8 cellular contexts compared by ENCODE assay signal in genomic region chr19:48746738-48747575, GRCh38. TPM values are rescaled to one million over a fixed set of nuclear protein-coding genes. Genes with fewer than 3 reads are reported as not detected.
DNase-seq lines count a peak whose midpoint lies in the region; ATAC-seq, FAIRE-seq and TF ChIP-seq lines count a peak whose summit lies in the region.

Gene IZUMO1 (minus strand): TSS chr19:48746909. CDS start chr19:48745859, 1,050 bp downstream.

- TF ChIP-seq POLR2A in GM12892 (IDR thresholded peaks at IDR 0.05; ENCODE audit: low read depth, low read length): no peak

- intact Hi-C loops in Panc1 (cut with micrococcal nuclease; ENCODE audit: unreplicated experiment) (no loop called here), heart right ventricle (cut with DNase I) (no loop called here)

- H3K4me3 Mint-ChIP-seq in osteocyte (ENCODE audit: unreplicated experiment): peak within 1 kb of the TSS; percentile 69

- H3K4me1 ChIP-seq in Panc1 (ENCODE audit: control insufficient read depth, insufficient read depth, low read length) (no peaks in the 10 kb centered on the region; the same call in 1 of the 2 replicates), heart right ventricle (peaks cover 0 to 41% (median 21%) of the 10 kb centered on the region in 9 donors)

- DNase-seq in GM12892 (ENCODE audit: insufficient read length) (peak; percentile 70), Panc1 (ENCODE audit: low read depth, low spot score) (peak; percentile 48), amniotic epithelial cell (ENCODE audit: low read depth) (peak; percentile 88), heart right ventricle (peak; percentile 79 to 94), osteocyte (ENCODE audit: extremely low spot score, unreplicated experiment) (peak; percentile 92), MG63 (no peak)

- H3K4me3 ChIP-seq in Panc1 (ENCODE audit: low read depth in 2 of 2, low read length in 2 of 2): peak within 1 kb of the TSS; percentile 50 to 53
- peak within 1 kb of the TSS in 9 of 10 donors; percentile 6 to 55 (median 39) for H3K4me3 ChIP-seq in heart right ventricle
- H3K4me3 ChIP-seq in MG63: no peak within 1 kb of the TSS

- in situ Hi-C loops in Panc1 (cut with HindIII; ENCODE audit: low pct_unique_long_range_greater_than_20kb, low sequenced_read_pairs): no loop called here

- H3K27ac Mint-ChIP-seq in osteocyte (ENCODE audit: unreplicated experiment): peak within 1 kb of the TSS; percentile 69

- H3K36me3 ChIP-seq in Panc1 (ENCODE audit: control insufficient read depth, insufficient read depth, low read length) (peaks cover 1% of the 10 kb centered on the region; the same call in 1 of the 2 replicates), heart right ventricle (peaks cover 0 to 28% (median 0%) of the 10 kb centered on the region in 9 donors), MG63 (no peaks in the 10 kb centered on the region)

- H3K9me3 Mint-ChIP-seq in osteocyte (ENCODE audit: unreplicated experiment): no peaks in the 10 kb centered on the region

- CTCF ChIA-PET in Panc1 (lab: Charles Lee): no interaction called here

- TF ChIP-seq CTCF in Panc1 (IDR thresholded peaks at IDR 0.05): no peak
- TF ChIP-seq CTCF in heart right ventricle (IDR thresholded peaks at IDR 0.05): no peak
- no peak for TF ChIP-seq CTCF in osteocyte (IDR thresholded peaks at IDR 0.05)

- WGBS in heart right ventricle, 2 donors: 5 to 7% methylated on average over 31 of the region's 31 CpGs

- H3K9me3 ChIP-seq in Panc1 (ENCODE audit: control insufficient read depth, insufficient read depth, low read depth, low read length) (no peaks in the 10 kb centered on the region), heart right ventricle (no peaks in the 10 kb centered on the region), MG63 (no peaks in the 10 kb centered on the region)

- H3K27me3 ChIP-seq in Panc1 (ENCODE audit: control insufficient read depth, insufficient read depth, low read length) (no peaks in the 10 kb centered on the region), heart right ventricle (peaks cover 0 to 32% (median 11%) of the 10 kb centered on the region in 7 donors), MG63 (no peaks in the 10 kb centered on the region)

- ATAC-seq in Panc1: peak; percentile 94
- peak; percentile 76 to 90 (median 84) for ATAC-seq in heart right ventricle
- ATAC-seq in GM19351 (IDR thresholded peaks at IDR 0.05; ENCODE audit: unreplicated experiment): no peak
- ATAC-seq in GM21576 (IDR thresholded peaks at IDR 0.05; ENCODE audit: unreplicated experiment): no peak

- peaks cover 7% of the 10 kb centered on the region for H3K4me1 Mint-ChIP-seq in osteocyte (ENCODE audit: unreplicated experiment)

- FAIRE-seq in GM12892 (lab: Jason Lieb, UNC): no peak

- H3K27ac ChIP-seq in Panc1 (ENCODE audit: low read length) (peak within 1 kb of the TSS; percentile 54), heart right ventricle (peak within 1 kb of the TSS; percentile 60 to 91 (median 82))

- BruUV-seq in Panc1 (replicated peaks; lab: Mats Ljungman, UMichigan): no TSS peak

- peaks cover 4% of the 10 kb centered on the region for H3K27me3 Mint-ChIP-seq in osteocyte (ENCODE audit: unreplicated experiment)

- POLR2A ChIA-PET in Panc1 (lab: Charles Lee): no interaction called here

- H3K36me3 Mint-ChIP-seq in osteocyte (ENCODE audit: unreplicated experiment): no peaks in the 10 kb centered on the region

RNA-seq across cellular contexts. Expression of gene IZUMO1, which starts in this region (rescaled TPM):
- polyA plus RNA-seq in GM12892 (2012; ENCODE audit: missing spikeins): not detected
- total RNA-seq in Panc1 (2021; ENCODE audit: unreplicated experiment): not detected
- not detected for polyA plus RNA-seq in Panc1 (2012; ENCODE audit: insufficient read length)
- total RNA-seq in heart right ventricle: under 1 TPM in 9 of 10 donors, not detected in 1; 0.12 to 0.95 (median 0.68) TPM
- 1 to 10 TPM in 1 of 2 donors, under 1 TPM in 1; 0.39 to 1.3 TPM for polyA plus RNA-seq in heart right ventricle
- not detected in 2 replicates for total RNA-seq in osteocyte
- not detected in 2 replicates for total RNA-seq in MG63 (2014; rRNA removed; shearing (Covaris generic); ENCODE audit: low replicate concordance)

Comparison
In these comparisons a context has a peak if more than half of its experiments do, and no peak if none do; other contexts are left out.
1. Peak in DNase-seq, ATAC-seq, H3K4me3 ChIP-seq and H3K27ac ChIP-seq in Panc1; RNA of the gene not detected or under 1 TPM.
2. Peak in DNase-seq in osteocyte; RNA of the gene not detected or under 1 TPM.
3. ATAC-seq: peak in heart right ventricle (8 of 8); none in GM19351 (single experiment) and GM21576 (single experiment).